ENCODE assay signal across 14 cellular contexts in genomic region chr15:97875513-97876285, GRCh38.
DNase-seq lines count a peak whose midpoint lies in the region; ATAC-seq, FAIRE-seq and TF ChIP-seq lines count a peak whose summit lies in the region.
"Had no signal": no experiment of that assay in that cellular context is flagged by ENCODE, and none has a peak within 500 bp of the region (broad histone marks: within the 10 kb centered on the region; RNA-seq: fewer than 3 reads in every experiment).

No MANE protein-coding gene starts in this region.

- no peaks in the 10 kb centered on the region for H4K20me1 ChIP-seq in keratinocyte (ENCODE audit: control insufficient read depth, extremely low read depth, insufficient read depth, low read length)

- no peak overlapping the region for H3K27ac Mint-ChIP-seq in WTC11
- H3K27ac Mint-ChIP-seq: activated naive CD4-positive, alpha-beta T cell treated with anti-CD3 and anti-CD28 coated beads, Interleukin-2, amount 50 U/mL, for 72 hours; CD8-positive, alpha-beta T cell; nephron had no signal

- H3K36me3 Mint-ChIP-seq in WTC11: no peaks in the 10 kb centered on the region
- H3K36me3 Mint-ChIP-seq: CD8-positive, alpha-beta T cell had no signal

- H3K4me1 Mint-ChIP-seq in WTC11: no peaks in the 10 kb centered on the region; the same call in 1 of the 2 replicates
- H3K4me1 Mint-ChIP-seq: nephron had no signal

- dilution Hi-C loops in keratinocyte (cut with MboI; ENCODE audit: extremely low pct_ligation_motif_present, low sequenced_read_pairs): no loop called here

- in situ Hi-C loops in GM13977 (cut with MboI; ENCODE audit: low pct_unique_long_range_greater_than_20kb, low sequenced_read_pairs, unreplicated experiment): no loop called here

- no peaks in the 10 kb centered on the region for H3K36me3 ChIP-seq in keratinocyte (ENCODE audit: control insufficient read depth in 2 of 2, extremely low read depth in 1 of 2, insufficient read depth in 2 of 2, low read length in 2 of 2)

- CTCF ChIA-PET in WTC11 (lab: Charles Lee): interaction anchor here (1.0 to 1.4 kb wide), 3 partner anchors 25 to 436 kb away, joined by 3 to 4 read pairs (median 3); no protein-coding TSS in a partner anchor

- peaks cover 8% of the 10 kb centered on the region for H3K27me3 Mint-ChIP-seq in WTC11 (ENCODE audit: low read depth)

- POLR2A ChIA-PET in WTC11 (lab: Charles Lee): interaction anchor here (0.6 kb wide), 1 partner anchor 139 kb away, joined by 5 read pairs; no protein-coding TSS in a partner anchor

- peak overlapping the region; percentile 12 for H3K4me2 ChIP-seq in keratinocyte (ENCODE audit: control insufficient read depth, extremely low read depth, insufficient read depth, low read depth, low read length)

- H3K4me1 ChIP-seq in keratinocyte (ENCODE audit: control insufficient read depth, extremely low read depth, insufficient read depth, low read length): no peaks in the 10 kb centered on the region

- peak overlapping the region; percentile 64 for H3K4me3 Mint-ChIP-seq in WTC11
- H3K4me3 Mint-ChIP-seq: CD8-positive, alpha-beta T cell; nephron had no signal

- H3K27me3 ChIP-seq in keratinocyte (ENCODE audit: control insufficient read depth, extremely low read depth, insufficient read depth, low read length): no peaks in the 10 kb centered on the region

- H3K9me3 Mint-ChIP-seq in WTC11: peaks cover 21% of the 10 kb centered on the region
- H3K9me3 Mint-ChIP-seq: activated naive CD4-positive, alpha-beta T cell treated with anti-CD3 and anti-CD28 coated beads, Interleukin-2, amount 50 U/mL, for 72 hours; CD8-positive, alpha-beta T cell had no signal

- peak overlapping the region; percentile 65 for H3K27ac ChIP-seq in 22Rv1
- no peak overlapping the region for H3K27ac ChIP-seq in keratinocyte (ENCODE audit: control insufficient read depth, insufficient read depth, low read length)

- H3K9me3 ChIP-seq in keratinocyte (ENCODE audit: control insufficient read depth, low read depth, low read length): no peaks in the 10 kb centered on the region

- peak; percentile 91 for ATAC-seq in WTC11
- ATAC-seq: CD8-positive, alpha-beta T cell had no signal

- FAIRE-seq in keratinocyte (lab: Jason Lieb, UNC): no peak
- FAIRE-seq: endometrium had no signal

- DNase-seq in Daoy (ENCODE audit: low read depth): peak; percentile 79
- DNase-seq in WTC11 (ENCODE audit: low spot score): peak; percentile 72
- no peak for DNase-seq in keratinocyte (ENCODE audit: low read depth, low spot score)
- DNase-seq in GM10266 (ENCODE audit: extremely low spot score): no peak
- DNase-seq in GM13977 (ENCODE audit: low spot score): no peak
- no peak for DNase-seq in T-helper 1 cell
- DNase-seq in NCI-H526 treated with DMSO at 0.1 percent for 48 hours (lab: John Stamatoyannopoulos, UW): no peak
- DNase-seq: CD8-positive, alpha-beta T cell; NCI-H2029; RPMI8226 had no signal

- peak overlapping the region; percentile 52 for H3K9ac ChIP-seq in keratinocyte (ENCODE audit: control insufficient read depth, extremely low read depth, insufficient read depth, low read length)

- peak; percentile 87 for TF ChIP-seq CTCF in 22Rv1 (IDR thresholded peaks at IDR 0.05)
- TF ChIP-seq CTCF in WTC11 (IDR thresholded peaks at IDR 0.05): no peak
- TF ChIP-seq CTCF in keratinocyte (optimal IDR thresholded peaks at IDR 0.05 in 1 of 3, IDR thresholded peaks at IDR 0.05 in 1 of 3, conservative IDR thresholded peaks at IDR 0.05 in 1 of 3; ENCODE audit: extremely low read depth in 1 of 3, insufficient read depth in 2 of 3, low read length in 3 of 3): no peak
- TF ChIP-seq CTCF in GM10266 (IDR thresholded peaks at IDR 0.05; ENCODE audit: control insufficient read depth, insufficient read depth, low read depth, missing control alignments): no peak
- no peak for TF ChIP-seq CTCF in GM13977 (IDR thresholded peaks at IDR 0.05; ENCODE audit: extremely low read depth, insufficient read depth, missing control alignments)

- no peaks in the 10 kb centered on the region for H3K9me1 ChIP-seq in keratinocyte (ENCODE audit: control insufficient read depth, extremely low read depth, insufficient read depth, low read length)

- H3K4me3 ChIP-seq in keratinocyte (ENCODE audit: control insufficient read depth in 2 of 3, extremely low read depth in 1 of 3, insufficient read depth in 2 of 3, low read depth in 1 of 3, low read length in 3 of 3): peak overlapping the region in 1 of 3 experiments; percentile 2

- no peaks in the 10 kb centered on the region for H3K79me2 ChIP-seq in keratinocyte (ENCODE audit: control insufficient read depth, insufficient read depth, low read length)

- H2AFZ ChIP-seq in keratinocyte (ENCODE audit: control insufficient read depth, low read length): peak overlapping the region; percentile 49

TF ChIP-seq in WTC11, 78 proteins besides CTCF, POLR2A, EP300 and RAD21:
- 0 out of 2 replicates have a peak, but pooled peaks have one; percentile 4 for TF ChIP-seq HMGXB4 (CRISPR knock-in tag; IDR thresholded peaks at IDR 0.05)
- TF ChIP-seq NFYB (CRISPR knock-in tag; conservative IDR thresholded peaks at IDR 0.05; ENCODE audit: low read depth): peak; percentile 58
- no peak for TF ChIP-seq TCF7 (CRISPR knock-in tag; IDR thresholded peaks at IDR 0.05; ENCODE audit: low read depth)

Comparison
In these comparisons a context has a peak if more than half of its experiments do, and no peak if none do; other contexts are left out.
1. DNase-seq: peak in Daoy (single experiment) and WTC11 (single experiment); none in keratinocyte (single experiment), GM10266 (single experiment), GM13977 (single experiment), T-helper 1 cell (0 of 5) and NCI-H526 treated with DMSO at 0.1 percent for 48 hours (single experiment).